ENCODE assay signal across 18 cellular contexts in the genomic region with DNA sequence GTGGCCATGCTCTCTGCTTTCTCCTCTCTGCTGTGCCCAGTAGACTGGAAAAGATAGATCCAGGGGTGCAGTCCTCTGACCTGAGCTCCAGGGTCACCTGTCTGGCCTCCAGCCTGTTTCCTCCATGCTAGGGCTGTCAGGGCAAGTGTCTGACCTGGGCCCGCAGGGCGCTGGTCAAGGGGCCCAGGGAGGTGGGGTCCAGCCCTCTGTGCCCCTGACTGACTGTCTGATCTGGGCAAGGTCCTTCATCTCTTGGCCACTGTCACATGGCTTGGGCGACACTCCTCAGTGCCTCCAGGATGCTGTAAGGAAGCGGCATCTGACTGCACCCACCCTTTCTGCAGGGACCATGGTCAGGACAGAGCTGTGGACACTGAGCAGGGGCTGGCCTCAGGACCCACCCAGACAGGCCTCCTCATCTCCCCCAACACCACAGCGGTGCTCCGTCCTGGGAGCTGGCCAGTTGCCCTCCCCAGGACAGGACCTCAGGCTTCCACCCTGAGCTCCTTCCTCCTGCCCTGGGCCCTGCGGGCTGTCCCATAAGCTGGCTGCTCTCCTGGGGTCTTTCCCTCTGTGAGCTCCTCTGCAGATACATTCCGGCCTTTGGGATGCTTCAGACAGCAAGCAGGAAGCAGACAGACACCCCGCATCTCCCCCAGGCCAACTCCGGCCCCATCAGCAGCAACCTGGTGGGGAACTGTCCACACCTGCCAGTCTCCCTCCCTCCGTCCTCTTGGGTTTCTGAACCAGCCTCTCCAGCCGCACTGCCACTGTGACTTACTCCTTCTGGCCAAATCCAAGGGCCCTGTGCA. TPM values are rescaled to one million over a fixed set of nuclear protein-coding genes. Genes with fewer than 3 reads are reported as not detected.
DNase-seq lines count a peak whose midpoint lies in the region; ATAC-seq and TF ChIP-seq lines count a peak whose summit lies in the region.
"Had no signal": no experiment of that assay in that cellular context is flagged by ENCODE, and none has a peak within 500 bp of the region (broad histone marks: within the 10 kb centered on the region; RNA-seq: fewer than 3 reads in every experiment).

No MANE protein-coding gene starts in this region.

- H3K27me3 ChIP-seq in RWPE2 (ENCODE audit: insufficient read depth, poor library complexity, severe bottlenecking) (no peaks in the 10 kb centered on the region), lower lobe of right lung (ENCODE audit: low read depth) (peaks cover 4% of the 10 kb centered on the region)

- DNase-seq in Right ventricle myocardium inferior (ENCODE audit: missing footprints) (peak; percentile 48), left ventricle myocardium superior (no peak), RWPE2 (ENCODE audit: low spot score) (peak; percentile 35), lower lobe of right lung (peak; percentile 28), GDM1 (lab: John Stamatoyannopoulos, UW) (no peak), middle frontal gyrus (ENCODE audit: extremely low spot score, low spot score) (no peak), DMS153 (lab: John Stamatoyannopoulos, UW) (no peak)
- DNase-seq: HCEC 1CT, NCI-H1105 treated with DMSO at 0.1 percent for 48 hours, NCI-H1694, NCI-H2081 treated with DMSO at 0.1 percent for 48 hours, SHP77 had no signal

- no peak for ATAC-seq in Right ventricle myocardium inferior
- no peak for ATAC-seq in left ventricle myocardium superior
- no peak for ATAC-seq in RWPE2 (ENCODE audit: low read depth)
- ATAC-seq in lower lobe of right lung: no peak
- no peak for ATAC-seq in HG02884 (IDR thresholded peaks at IDR 0.05; ENCODE audit: unreplicated experiment)
- ATAC-seq: K562 had no signal

- H3K27ac ChIP-seq in RWPE2 (ENCODE audit: poor library complexity, severe bottlenecking) (no peak overlapping the region), lower lobe of right lung (no peak overlapping the region)
- H3K27ac ChIP-seq: C4-2B, SK-N-MC had no signal

- intact Hi-C loops in Right ventricle myocardium inferior (cut with DNase I) (loop anchor here (5.0 to 10.0 kb wide), 2 partner anchors 110 to 507 kb away; partner anchors contain the start of gene NPPC), left ventricle myocardium superior (cut with micrococcal nuclease) (no loop called here), lower lobe of right lung (cut with DNase I) (no loop called here)

- no peaks in the 10 kb centered on the region for H3K36me3 ChIP-seq in RWPE2 (ENCODE audit: low read depth)
- H3K36me3 ChIP-seq in lower lobe of right lung: no peaks in the 10 kb centered on the region

- H3K4me3 ChIP-seq in RWPE2 (ENCODE audit: severe bottlenecking) (no peak overlapping the region), lower lobe of right lung (no peak overlapping the region)
- H3K4me3 ChIP-seq: K562, SK-N-MC had no signal

- TF ChIP-seq CTCF in RWPE2 (IDR thresholded peaks at IDR 0.05; ENCODE audit: poor library complexity, severe bottlenecking) (no peak), lower lobe of right lung (IDR thresholded peaks at IDR 0.05) (no peak)

- H3K9me3 ChIP-seq in RWPE2 (ENCODE audit: severe bottlenecking) (no peaks in the 10 kb centered on the region), lower lobe of right lung (no peaks in the 10 kb centered on the region)

- H3K4me1 ChIP-seq in RWPE2 (ENCODE audit: insufficient read depth, poor library complexity, severe bottlenecking): no peaks in the 10 kb centered on the region
- H3K4me1 ChIP-seq in lower lobe of right lung: no peaks in the 10 kb centered on the region

RNA-seq across cellular contexts. Expression of gene ALPI, which starts 21.2 kb away (rescaled TPM):
- total RNA-seq in Right ventricle myocardium inferior (not detected), left ventricle myocardium superior (not detected), lower lobe of right lung (not detected)
- total RNA-seq: A673, K562, NCI-H460 had no signal

RNA-seq across cellular contexts. Expression of gene ALPG, which starts 28.1 kb away (rescaled TPM):
- total RNA-seq in Right ventricle myocardium inferior (not detected), left ventricle myocardium superior (not detected), lower lobe of right lung (0.53 TPM)
- total RNA-seq: A673, K562, NCI-H460 had no signal

RNA-seq across cellular contexts. Expression of gene ECEL1, which starts 52.9 kb away (rescaled TPM):
- not detected for total RNA-seq in Right ventricle myocardium inferior
- 0.37 TPM for total RNA-seq in left ventricle myocardium superior
- 1.0 TPM for total RNA-seq in lower lobe of right lung

RNA-seq across cellular contexts. Expression of gene ALPP, which starts 56.2 kb away (rescaled TPM):
- total RNA-seq in Right ventricle myocardium inferior: not detected
- not detected for total RNA-seq in left ventricle myocardium superior
- 6.0 TPM for total RNA-seq in lower lobe of right lung
- total RNA-seq: A673, K562, NCI-H460 had no signal

Comparison
In these comparisons a context has a peak if more than half of its experiments do, and no peak if none do; other contexts are left out.
1. DNase-seq: peak in Right ventricle myocardium inferior (single experiment), RWPE2 (single experiment) and lower lobe of right lung (single experiment); none in left ventricle myocardium superior (single experiment), GDM1 (single experiment), middle frontal gyrus (single experiment) and DMS153 (single experiment).